In the genomic region with DNA sequence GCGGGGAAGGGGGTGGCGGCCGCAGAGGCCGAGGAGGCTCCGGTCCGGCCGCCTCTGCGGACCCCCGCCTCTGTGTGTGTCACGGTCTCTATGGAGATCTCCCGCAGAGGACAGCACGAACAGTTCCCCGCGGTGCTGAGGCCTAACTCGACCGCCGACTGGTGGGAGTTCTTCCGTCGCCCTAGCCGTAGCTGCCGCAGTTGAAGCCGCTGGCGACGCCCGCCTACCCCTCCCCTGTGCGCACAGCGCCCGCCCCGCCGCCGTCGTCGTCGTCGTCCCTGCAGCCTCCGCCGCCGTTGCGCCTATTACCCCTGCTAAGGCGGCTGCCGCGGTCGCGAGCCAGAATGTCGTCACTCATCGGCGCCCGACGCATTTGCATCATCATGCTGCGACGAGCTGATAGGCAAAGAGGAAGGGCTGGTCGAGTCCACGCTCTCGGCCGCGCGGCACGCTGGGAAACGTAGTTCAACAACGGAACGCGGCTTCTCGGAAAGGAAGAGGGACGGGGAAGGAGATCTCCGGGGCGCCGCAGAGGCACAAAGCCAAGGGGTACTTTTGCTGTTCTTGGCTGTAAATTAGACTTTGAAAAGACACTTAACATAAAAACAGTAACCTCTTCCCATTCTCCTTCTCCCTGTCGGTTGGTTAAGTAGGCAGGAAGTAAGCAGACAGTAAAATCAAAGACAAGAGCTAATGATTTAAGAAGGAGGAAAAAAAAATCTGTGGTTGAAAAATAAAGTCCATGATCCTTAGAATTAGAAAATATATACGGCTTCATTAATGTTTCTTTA, we compare ENCODE assay signal across 1 cellular context.
A peak's percentile ranks its signal among the peaks of the same experiment; 100 is the strongest.
TF ChIP-seq lines count a peak whose summit lies in the region.

TSS of gene NUP153 (minus strand) at position 346 of the 791 bp plus-strand sequence. CDS start 538 bp downstream, outside the sequence.

TF ChIP-seq in HepG2, 621 proteins besides CTCF, POLR2A, EP300 and RAD21 (continued from another document and continues in another):
- TF ChIP-seq ZNF407 (CRISPR knock-in tag; IDR thresholded peaks at IDR 0.05; ENCODE audit: not compliant biosample characterization) (no peak), SP1 (IDR thresholded peaks at IDR 0.05) (no peak), SP1 (CRISPR knock-in tag; IDR thresholded peaks at IDR 0.05) (peak; percentile 94), ZNF331 (CRISPR knock-in tag; IDR thresholded peaks at IDR 0.05) (peak; percentile 98), MAF1 (CRISPR knock-in tag; IDR thresholded peaks at IDR 0.05; ENCODE audit: borderline replicate concordance) (peak; percentile 96), KDM3A (CRISPR knock-in tag; IDR thresholded peaks at IDR 0.05; ENCODE audit: low read depth) (peak; percentile 96), ZNF773 (CRISPR knock-in tag; IDR thresholded peaks at IDR 0.05; ENCODE audit: borderline replicate concordance) (0 out of 2 replicates have a peak, but pooled peaks have one; percentile 19), ZNF710 (CRISPR knock-in tag; IDR thresholded peaks at IDR 0.05; ENCODE audit: borderline replicate concordance) (no peak; the same call in 1 of the 2 replicates), ZNF121 (CRISPR knock-in tag; IDR thresholded peaks at IDR 0.05) (0 out of 2 replicates have a peak, but pooled peaks have one; percentile 10), DPF2 (CRISPR knock-in tag; IDR thresholded peaks at IDR 0.05; ENCODE audit: borderline replicate concordance, low read depth) (no peak), HDAC1 (CRISPR knock-in tag; IDR thresholded peaks at IDR 0.05) (peak; percentile 94), TBL1XR1 (IDR thresholded peaks at IDR 0.05; ENCODE audit: borderline replicate concordance, low read length, partially characterized antibody) (no peak), NR2C2 (CRISPR knock-in tag; IDR thresholded peaks at IDR 0.05; ENCODE audit: borderline replicate concordance) (peak; percentile 91), SOX5 (CRISPR knock-in tag; IDR thresholded peaks at IDR 0.05; ENCODE audit: borderline replicate concordance) (peak; percentile 84), ZBTB39 (CRISPR knock-in tag; IDR thresholded peaks at IDR 0.05) (peak; percentile 80), ARNT2 (CRISPR knock-in tag; IDR thresholded peaks at IDR 0.05; ENCODE audit: low read depth) (peak; percentile 77), CENPX (CRISPR knock-in tag; IDR thresholded peaks at IDR 0.05) (no peak), JDP2 (CRISPR knock-in tag; IDR thresholded peaks at IDR 0.05; ENCODE audit: borderline replicate concordance) (no peak), STAT5B (CRISPR knock-in tag; IDR thresholded peaks at IDR 0.05) (0 out of 2 replicates have a peak, but pooled peaks have one; percentile 60), ZMYM4 (CRISPR knock-in tag; IDR thresholded peaks at IDR 0.05) (peak; percentile 99), POGZ (CRISPR knock-in tag; IDR thresholded peaks at IDR 0.05) (peak; percentile 99), SATB2 (CRISPR knock-in tag; IDR thresholded peaks at IDR 0.05) (no peak), ZNF572 (CRISPR knock-in tag; IDR thresholded peaks at IDR 0.05) (peak; percentile 67; the same call in 1 of the 2 replicates), PHF8 (CRISPR knock-in tag; IDR thresholded peaks at IDR 0.05) (peak; percentile 87), ZFP36L2 (CRISPR knock-in tag; IDR thresholded peaks at IDR 0.05) (peak; percentile 85; the same call in 1 of the 2 replicates), ONECUT2 (CRISPR knock-in tag; IDR thresholded peaks at IDR 0.05) (no peak), AGO2 (optimal IDR thresholded peaks at IDR 0.05; ENCODE audit: low read depth, low read length) (peak; percentile 88), ZNF446 (CRISPR knock-in tag; IDR thresholded peaks at IDR 0.05) (no peak), ZNF839 (CRISPR knock-in tag; IDR thresholded peaks at IDR 0.05; ENCODE audit: borderline replicate concordance) (peak; percentile 25; the same call in 1 of the 2 replicates), REPIN1 (CRISPR knock-in tag; IDR thresholded peaks at IDR 0.05; ENCODE audit: borderline replicate concordance, low read depth) (peak; percentile 98), ZNF784 (CRISPR knock-in tag; IDR thresholded peaks at IDR 0.05; ENCODE audit: borderline replicate concordance) (peak; percentile 81)
- TF ChIP-seq, protein P1, sequence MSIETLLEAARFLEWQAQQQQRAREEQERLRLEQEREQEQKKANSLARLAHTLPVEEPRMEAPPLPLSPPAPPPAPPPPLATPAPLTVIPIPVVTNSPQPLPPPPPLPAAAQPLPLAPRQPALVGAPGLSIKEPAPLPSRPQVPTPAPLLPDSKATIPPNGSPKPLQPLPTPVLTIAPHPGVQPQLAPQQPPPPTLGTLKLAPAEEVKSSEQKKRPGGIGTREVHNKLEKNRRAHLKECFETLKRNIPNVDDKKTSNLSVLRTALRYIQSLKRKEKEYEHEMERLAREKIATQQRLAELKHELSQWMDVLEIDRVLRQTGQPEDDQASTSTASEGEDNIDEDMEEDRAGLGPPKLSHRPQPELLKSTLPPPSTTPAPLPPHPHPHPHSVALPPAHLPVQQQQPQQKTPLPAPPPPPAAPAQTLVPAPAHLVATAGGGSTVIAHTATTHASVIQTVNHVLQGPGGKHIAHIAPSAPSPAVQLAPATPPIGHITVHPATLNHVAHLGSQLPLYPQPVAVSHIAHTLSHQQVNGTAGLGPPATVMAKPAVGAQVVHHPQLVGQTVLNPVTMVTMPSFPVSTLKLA (IDR thresholded peaks at IDR 0.05) = peak; percentile 78
- TF ChIP-seq, protein P2, sequence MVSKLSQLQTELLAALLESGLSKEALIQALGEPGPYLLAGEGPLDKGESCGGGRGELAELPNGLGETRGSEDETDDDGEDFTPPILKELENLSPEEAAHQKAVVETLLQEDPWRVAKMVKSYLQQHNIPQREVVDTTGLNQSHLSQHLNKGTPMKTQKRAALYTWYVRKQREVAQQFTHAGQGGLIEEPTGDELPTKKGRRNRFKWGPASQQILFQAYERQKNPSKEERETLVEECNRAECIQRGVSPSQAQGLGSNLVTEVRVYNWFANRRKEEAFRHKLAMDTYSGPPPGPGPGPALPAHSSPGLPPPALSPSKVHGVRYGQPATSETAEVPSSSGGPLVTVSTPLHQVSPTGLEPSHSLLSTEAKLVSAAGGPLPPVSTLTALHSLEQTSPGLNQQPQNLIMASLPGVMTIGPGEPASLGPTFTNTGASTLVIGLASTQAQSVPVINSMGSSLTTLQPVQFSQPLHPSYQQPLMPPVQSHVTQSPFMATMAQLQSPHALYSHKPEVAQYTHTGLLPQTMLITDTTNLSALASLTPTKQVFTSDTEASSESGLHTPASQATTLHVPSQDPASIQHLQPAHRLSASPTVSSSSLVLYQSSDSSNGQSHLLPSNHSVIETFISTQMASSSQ (IDR thresholded peaks at IDR 0.05; ENCODE audit: low read depth) = peak; percentile 53; the same call in 1 of the 2 replicates
- TF ChIP-seq, protein P2 (CRISPR knock-in tag; IDR thresholded peaks at IDR 0.05; ENCODE audit: borderline replicate concordance) = peak; percentile 91; the same call in 1 of the 2 replicates
